21 cellular contexts compared by ENCODE assay signal in the genomic region with DNA sequence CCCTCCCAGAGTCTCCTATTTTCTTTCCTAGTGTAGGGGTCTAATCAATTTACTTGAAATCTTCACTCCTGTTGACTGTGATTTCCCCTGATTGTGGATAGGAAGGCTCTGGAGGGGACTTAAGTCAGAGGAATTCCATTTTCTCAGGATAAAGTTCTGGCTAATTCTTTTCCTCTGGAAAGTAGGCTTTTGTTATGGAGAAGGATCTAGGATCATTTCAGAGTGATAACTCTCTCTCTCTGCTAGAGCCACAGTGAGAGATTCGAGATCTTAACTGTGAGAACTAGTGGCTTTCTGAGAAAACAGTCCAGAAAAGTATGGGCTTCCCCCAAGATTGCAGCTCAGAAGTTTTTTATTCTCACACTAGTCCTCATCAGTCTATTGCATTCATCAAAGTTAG.
"Had no signal": no experiment of that assay in that cellular context is flagged by ENCODE, and none has a peak within 500 bp of the region (broad histone marks: within the 10 kb centered on the region; RNA-seq: fewer than 3 reads in every experiment).

No MANE protein-coding gene starts in this region.

- H3K4me2 ChIP-seq: KMS-11 had no signal

- H3K27ac Mint-ChIP-seq: IgD-negative memory B cell had no signal

- H3K27me3 Mint-ChIP-seq: IgD-negative memory B cell had no signal

- H3K27me3 ChIP-seq: SJCRH30 had no signal

- ATAC-seq: K562, Panc1, PC-3, Right ventricle myocardium inferior, SK-N-SH treated with all-trans-retinoic acid at 6 μM for 48 hours had no signal

- DNase-seq: Kasumi-1, MM.1S, NCI-H1092 treated with DMSO at 0.1 percent for 48 hours, NCI-H1436 treated with DMSO at 0.1 percent for 48 hours, NCI-H1694, NCI-H187 treated with DMSO at 0.1 percent for 48 hours, NCI-H2081, NCI-H2107, NCI-H2227 treated with DMSO at 0.1 percent for 48 hours, NCI-H524, NCI-H526 treated with DMSO at 0.1 percent for 48 hours, NCI-H774, PC-3, SHP77 treated with DMSO at 0.1 percent for 48 hours, SJCRH30 had no signal

- H3K9me3 ChIP-seq: SJCRH30 had no signal

- H3K36me3 ChIP-seq: SJCRH30 had no signal

- H3K36me3 Mint-ChIP-seq: IgD-negative memory B cell had no signal

- H3K4me3 Mint-ChIP-seq: IgD-negative memory B cell had no signal

- H3K4me1 Mint-ChIP-seq: IgD-negative memory B cell had no signal

- H3K27ac ChIP-seq: KMS-11, SJCRH30 had no signal

- H3K4me3 ChIP-seq: K562, SJCRH30 had no signal

- H3K9ac ChIP-seq: KMS-11 had no signal

- FAIRE-seq: K562 had no signal

- H3K4me1 ChIP-seq: SJCRH30 had no signal
